In the genomic region with DNA sequence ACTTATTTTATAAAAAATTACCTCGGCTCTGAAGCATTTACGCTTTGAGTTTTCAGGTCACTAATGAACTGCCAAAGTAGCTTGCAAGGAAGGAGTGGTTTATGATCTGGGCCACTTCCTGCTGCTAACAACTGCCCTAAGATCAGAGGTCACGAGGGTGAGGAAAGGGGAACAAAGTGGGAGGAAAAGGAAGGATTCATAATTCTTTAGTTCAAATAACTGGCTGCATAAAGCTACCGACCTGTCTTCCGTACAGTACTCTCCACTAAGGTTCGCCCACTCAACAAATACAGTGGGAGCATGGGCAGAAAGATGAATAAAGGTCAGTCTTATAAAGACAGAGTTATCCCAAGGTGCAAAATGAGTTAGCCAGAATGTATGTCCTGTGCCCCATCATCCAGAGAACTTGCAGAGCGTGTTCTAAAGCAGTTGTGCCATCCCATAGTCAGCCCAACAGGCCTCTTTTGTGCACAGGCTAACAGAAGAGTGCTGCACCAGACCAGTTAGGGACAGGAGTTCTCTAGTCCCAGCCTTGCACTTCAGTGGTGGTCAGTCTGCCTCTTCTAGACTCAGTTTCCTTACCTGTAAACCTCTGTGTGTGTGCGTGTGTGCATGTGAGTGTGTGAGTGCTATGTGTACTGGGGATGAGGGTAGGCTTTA, we compare ENCODE assay signal across 8 cellular contexts.
A peak's percentile ranks its signal among the peaks of the same experiment; 100 is the strongest.
DNase-seq lines count a peak whose midpoint lies in the region; ATAC-seq and TF ChIP-seq lines count a peak whose summit lies in the region.

No MANE protein-coding gene starts in this region.

- ATAC-seq in GM19467 (IDR thresholded peaks at IDR 0.05; ENCODE audit: unreplicated experiment) (peak; percentile 40), esophagus mucosa (peak; percentile 28), HG03520 (IDR thresholded peaks at IDR 0.05; ENCODE audit: unreplicated experiment) (no peak)

- DNase-seq in MV-4-11 (lab: John Stamatoyannopoulos, UW) (peak; percentile 89), GM13977 (ENCODE audit: low spot score) (no peak), SK-N-DZ (ENCODE audit: low spot score) (no peak)
- DNase-seq in activated CD8-positive, alpha-beta memory T cell treated with anti-CD3 and anti-CD28 coated beads, Interleukin-2, amount 50 U/mL, for 4 hours, result no peak

- no peak for TF ChIP-seq CTCF in GM13977 (IDR thresholded peaks at IDR 0.05; ENCODE audit: extremely low read depth, insufficient read depth, missing control alignments)

- H3K4me3 ChIP-seq in skeletal muscle satellite cell (ENCODE audit: low read length), result no peak overlapping the region

- H3K4me2 ChIP-seq in skeletal muscle satellite cell (ENCODE audit: low read length), result peak overlapping the region; percentile 67

- no peaks in the 10 kb centered on the region for H3K9me3 ChIP-seq in skeletal muscle satellite cell (replicated peaks; ENCODE audit: low read length)

- H3K27me3 ChIP-seq in skeletal muscle satellite cell (ENCODE audit: control insufficient read depth, insufficient read depth, low read length), result no peaks in the 10 kb centered on the region

- in situ Hi-C loops in GM13977 (cut with MboI; ENCODE audit: low pct_unique_long_range_greater_than_20kb, low sequenced_read_pairs, unreplicated experiment), result no loop called here

- H3K36me3 ChIP-seq in skeletal muscle satellite cell (ENCODE audit: insufficient read depth, low read length), result peaks cover 3% of the 10 kb centered on the region

- peaks cover 82% of the 10 kb centered on the region for H3K4me1 ChIP-seq in skeletal muscle satellite cell (ENCODE audit: control insufficient read depth, insufficient read depth, low read length)

- peak overlapping the region; percentile 66 for H3K9ac ChIP-seq in skeletal muscle satellite cell (ENCODE audit: low read depth, low read length)
